ENCODE assay signal across 8 cellular contexts in the genomic region with DNA sequence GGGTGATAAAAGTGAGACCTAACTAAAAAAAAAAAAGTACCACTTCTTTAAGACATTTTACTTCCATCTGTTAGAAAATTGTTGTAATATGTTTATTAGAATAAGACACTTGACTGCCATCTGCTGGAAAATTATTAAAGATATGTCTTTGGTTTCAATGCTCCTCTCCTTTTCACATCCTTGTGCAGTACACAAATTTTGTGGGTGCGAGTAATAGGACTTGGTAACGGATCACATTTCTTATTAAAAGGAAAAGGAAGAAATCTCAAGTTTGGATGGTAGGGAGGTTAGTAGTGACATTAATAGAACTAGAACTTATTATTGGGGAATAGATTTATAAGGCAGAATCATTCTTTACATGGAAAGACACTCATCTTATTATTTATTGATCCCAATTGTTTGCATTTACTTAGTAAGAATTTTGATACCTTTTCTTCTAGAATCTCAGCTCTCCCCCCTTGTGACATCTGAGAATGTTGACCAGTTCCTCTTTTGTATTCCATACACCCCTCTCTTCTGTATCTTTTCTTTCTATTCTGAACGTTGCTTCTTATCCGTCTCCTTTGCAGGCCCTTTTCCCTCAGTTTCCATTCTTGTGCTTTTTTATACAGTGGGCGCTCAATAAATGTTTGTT. TPM values are rescaled to one million over a fixed set of nuclear protein-coding genes. Genes with fewer than 3 reads are reported as not detected.
A peak's percentile ranks its signal among the peaks of the same experiment; 100 is the strongest.
DNase-seq lines count a peak whose midpoint lies in the region; ATAC-seq lines count a peak whose summit lies in the region.

No MANE protein-coding gene starts in this region.

- no peaks in the 10 kb centered on the region for H3K36me3 Mint-ChIP-seq in activated naive CD4-positive, alpha-beta T cell treated with anti-CD3 and anti-CD28 coated beads for 36 hours (ENCODE audit: low read depth)
- H3K36me3 Mint-ChIP-seq in T-helper 17 cell (ENCODE audit: low read depth), result no peaks in the 10 kb centered on the region

- ATAC-seq in T-helper 17 cell (peak; percentile 47), GM21360 (IDR thresholded peaks at IDR 0.05; ENCODE audit: unreplicated experiment) (no peak), HG03342 (IDR thresholded peaks at IDR 0.05; ENCODE audit: unreplicated experiment) (no peak)

- peaks cover 34% of the 10 kb centered on the region for H3K4me1 Mint-ChIP-seq in activated naive CD4-positive, alpha-beta T cell treated with anti-CD3 and anti-CD28 coated beads for 36 hours (ENCODE audit: low read depth)
- peaks cover 40% of the 10 kb centered on the region for H3K4me1 Mint-ChIP-seq in T-helper 17 cell

- peak overlapping the region; percentile 83 for H3K4me3 Mint-ChIP-seq in activated naive CD4-positive, alpha-beta T cell treated with anti-CD3 and anti-CD28 coated beads for 36 hours
- H3K4me3 Mint-ChIP-seq in T-helper 17 cell, result peak overlapping the region; percentile 88

- CTCF ChIA-PET in activated naive CD4-positive, alpha-beta T cell treated with anti-CD3 and anti-CD28 coated beads for 36 hours (lab: Charles Lee), result interaction anchor here (0.6 to 4.5 kb wide), 9 partner anchors 10 to 656 kb away, joined by 3 to 50 read pairs (median 4); no protein-coding TSS in a partner anchor

- H3K9me3 Mint-ChIP-seq in activated naive CD4-positive, alpha-beta T cell treated with anti-CD3 and anti-CD28 coated beads for 36 hours, result no peaks in the 10 kb centered on the region

- no peaks in the 10 kb centered on the region for H3K9me3 ChIP-seq in T-helper 17 cell (ENCODE audit: control insufficient read depth, low read length, poor library complexity, severe bottlenecking)

- intact Hi-C loops in activated naive CD4-positive, alpha-beta T cell treated with anti-CD3 and anti-CD28 coated beads for 36 hours (cut with micrococcal nuclease), result loop anchor here (1.0 to 10.0 kb wide), 7 partner anchors 80 to 659 kb away; partner anchors contain the start of genes C1GALT1 and UMAD1

- H3K27ac Mint-ChIP-seq in activated naive CD4-positive, alpha-beta T cell treated with anti-CD3 and anti-CD28 coated beads for 36 hours, result peak overlapping the region; percentile 76
- H3K27ac Mint-ChIP-seq in T-helper 17 cell, result peak overlapping the region; percentile 91

- no peaks in the 10 kb centered on the region for H3K27me3 Mint-ChIP-seq in activated naive CD4-positive, alpha-beta T cell treated with anti-CD3 and anti-CD28 coated beads for 36 hours (ENCODE audit: low read depth)
- H3K27me3 Mint-ChIP-seq in T-helper 17 cell, result no peaks in the 10 kb centered on the region

- no peak for DNase-seq in activated naive CD4-positive, alpha-beta T cell treated with anti-CD3 and anti-CD28 coated beads for 36 hours
- DNase-seq in activated naive CD4-positive, alpha-beta T cell treated with anti-CD3 and anti-CD28 coated beads, Interleukin-2, amount 50 U/mL, for 16 hours, result no peak
- DNase-seq in LoVo (ENCODE audit: low spot score) (peak; percentile 61), T-helper 17 cell (no peak), fibroblast of peridontal ligament (ENCODE audit: extremely low read depth) (peak; percentile 83), putamen (ENCODE audit: low spot score) (peak; percentile 35)

RNA-seq across cellular contexts. Expression of gene RPA3, which starts 43.0 kb away (rescaled TPM):
- 100 to 1,000 TPM; 219 to 223 TPM for total RNA-seq in activated naive CD4-positive, alpha-beta T cell treated with anti-CD3 and anti-CD28 coated beads for 36 hours
- 10 to 100 TPM; 27.0 to 34.9 TPM for total RNA-seq in T-helper 17 cell

Comparison
In these comparisons a context has a peak if more than half of its experiments do, and no peak if none do; other contexts are left out.
1. DNase-seq: peak in LoVo (single experiment), fibroblast of peridontal ligament (single experiment) and putamen (single experiment); none in activated naive CD4-positive, alpha-beta T cell treated with anti-CD3 and anti-CD28 coated beads for 36 hours (single experiment), activated naive CD4-positive, alpha-beta T cell treated with anti-CD3 and anti-CD28 coated beads, Interleukin-2, amount 50 U/mL, for 16 hours (single experiment) and T-helper 17 cell (0 of 3).
2. RNA of gene RPA3, which starts 43.0 kb away (total RNA-seq): 219 to 223 TPM in activated naive CD4-positive, alpha-beta T cell treated with anti-CD3 and anti-CD28 coated beads for 36 hours; 27.0 to 34.9 TPM in T-helper 17 cell; every median in the first group is over 4 times any median in the second.